ENCODE assay signal across 28 cellular contexts in genomic region chr1:94406446-94406845, GRCh38.
"Had no signal": no experiment of that assay in that cellular context is flagged by ENCODE, and none has a peak within 500 bp of the region (broad histone marks: within the 10 kb centered on the region; RNA-seq: fewer than 3 reads in every experiment).

No MANE protein-coding gene starts in this region.

- H3K27ac Mint-ChIP-seq: activated B cell treated with CpG ODN at 0.5 μM for 24 hours; activated CD4-positive, alpha-beta memory T cell treated with anti-CD3 and anti-CD28 coated beads for 36 hours; activated CD4-positive, alpha-beta T cell treated with anti-CD3 and anti-CD28 coated beads, Interleukin-2, amount 10 ng/mL, durations not matched to agents 24 days and 14 days; activated naive CD8-positive, alpha-beta T cell; brain; T-helper 17 cell had no signal

- H3K9me3 Mint-ChIP-seq: activated B cell treated with CpG ODN at 0.5 μM for 24 hours; activated CD4-positive, alpha-beta memory T cell treated with anti-CD3 and anti-CD28 coated beads for 36 hours; activated CD4-positive, alpha-beta T cell treated with anti-CD3 and anti-CD28 coated beads, Interleukin-2, amount 10 ng/mL, durations not matched to agents 24 days and 14 days; activated T-cell treated with anti-CD3 and anti-CD28 coated beads, Interleukin-2, amount 50 U/mL, for 4 hours; brain had no signal

- DNase-seq: activated B cell treated with CpG ODN at 0.5 μM for 24 hours; activated CD4-positive, alpha-beta memory T cell treated with anti-CD3 and anti-CD28 coated beads for 36 hours; activated CD4-positive, alpha-beta T cell treated with anti-CD3 and anti-CD28 coated beads for 1 hour; activated CD4-positive, alpha-beta T cell treated with anti-CD3 and anti-CD28 coated beads, Interleukin-2, amount 10 ng/mL, durations not matched to agents 24 days and 14 days; activated CD8-positive, alpha-beta memory T cell treated with anti-CD3 and anti-CD28 coated beads for 24 hours; activated effector memory CD4-positive, alpha-beta T cell treated with anti-CD3 and anti-CD28 coated beads, Interleukin-2, amount 50 U/mL, for 16 hours; activated naive CD4-positive, alpha-beta T cell treated with Interleukin-2 at 50 U/mL for 16 hours; activated T-cell treated with anti-CD3 and anti-CD28 coated beads, Interleukin-2, amount 50 U/mL, for 4 hours; amygdala; Karpas-422; NCI-H1048; NCI-H146; NCI-H187 treated with DMSO at 0.1 percent for 48 hours; NCI-H2081 treated with DMSO at 0.1 percent for 48 hours; NCI-H2171; NCI-H2227 treated with DMSO at 0.1 percent for 48 hours; NCI-H526; NK-92 treated with Interleukin-12 subunit alpha and Interleukin-12 subunit beta, amount 100 ng/mL, for 24 hours; SHP77; T-helper 17 cell; T-helper 9 cell had no signal

- H3K27ac ChIP-seq: cardiac muscle cell, SJSA1 had no signal

- H3K9me3 ChIP-seq: SJSA1 had no signal

- H3K4me3 ChIP-seq: cardiac muscle cell, SJSA1 had no signal

- H3K4me1 ChIP-seq: SJSA1 had no signal

- FAIRE-seq: astrocyte, RCC 7860 had no signal

- H3K36me3 Mint-ChIP-seq: activated CD4-positive, alpha-beta memory T cell treated with anti-CD3 and anti-CD28 coated beads for 36 hours; activated naive CD8-positive, alpha-beta T cell; brain had no signal

- ATAC-seq: activated T-cell treated with anti-CD3 and anti-CD28 coated beads, Interleukin-2, amount 50 U/mL, for 4 hours; SK-N-SH treated with all-trans-retinoic acid at 6 μM for 48 hours; T-helper 17 cell had no signal

- H3K36me3 ChIP-seq: cardiac muscle cell, SJSA1 had no signal
